Comparison of ENCODE assay signal across 15 cellular contexts in genomic region chr12:9794484-9795063, GRCh38. TPM values are rescaled to one million over a fixed set of nuclear protein-coding genes. Genes with fewer than 3 reads are reported as not detected.
A peak's percentile ranks its signal among the peaks of the same experiment; 100 is the strongest.
DNase-seq lines count a peak whose midpoint lies in the region; ATAC-seq lines count a peak whose summit lies in the region.
"Had no signal": no experiment of that assay in that cellular context is flagged by ENCODE, and none has a peak within 500 bp of the region (broad histone marks: within the 10 kb centered on the region; RNA-seq: fewer than 3 reads in every experiment).

No MANE protein-coding gene starts in this region.

- H2BK120ac ChIP-seq in trophoblast cell (ENCODE audit: insufficient read depth, low read length, poor library complexity): no peak overlapping the region

- H2AFZ ChIP-seq in trophoblast cell (ENCODE audit: insufficient read depth, low read length, poor library complexity): no peak overlapping the region

- no peak overlapping the region for H3K4me2 ChIP-seq in trophoblast cell (ENCODE audit: low read length)

- no peak overlapping the region for H3K18ac ChIP-seq in trophoblast cell (ENCODE audit: low read length)

- no peaks in the 10 kb centered on the region for H3K27me3 Mint-ChIP-seq in activated CD8-positive, alpha-beta T cell treated with anti-CD3 and anti-CD28 coated beads, Interleukin-2, amount 10 ng/mL, durations not matched to agents 7 days and 5 days (ENCODE audit: low read depth)

- H3K9me3 ChIP-seq in trophoblast cell (ENCODE audit: insufficient read depth, low read depth, low read length): no peaks in the 10 kb centered on the region
- H3K9me3 ChIP-seq: ovary had no signal

- peak; percentile 60 for DNase-seq in NOMO-1 treated with DMSO at 0.1 percent for 48 hours (lab: John Stamatoyannopoulos, UW; ENCODE audit: unreplicated experiment)
- DNase-seq in NOMO-1 treated with dmso at 0.1 percent for 144 hours (lab: John Stamatoyannopoulos, UW; ENCODE audit: unreplicated experiment): no peak
- DNase-seq in activated CD8-positive, alpha-beta T cell treated with anti-CD3 and anti-CD28 coated beads, Interleukin-2, amount 10 ng/mL, durations not matched to agents 7 days and 5 days: no peak
- DNase-seq in trophoblast cell: peak; percentile 36 to 89
- DNase-seq in NCI-H1694 treated with DMSO at 0.1 percent for 48 hours (lab: John Stamatoyannopoulos, UW): no peak
- DNase-seq in activated CD4-positive, alpha-beta T cell treated with anti-CD3 and anti-CD28 coated beads for 1 hour: no peak
- DNase-seq: aorta; glutamatergic neuron; GOT3; left ventricle myocardium inferior; ovary; stimulated activated CD4-positive, alpha-beta T cell treated with anti-CD3 and anti-CD28 coated beads, Interleukin-1b, Interleukin-23, amount 100 ng/mL, for 48 hours had no signal

- no peaks in the 10 kb centered on the region for H3K4me1 ChIP-seq in trophoblast cell (ENCODE audit: control insufficient read depth in 1 of 2, insufficient read depth in 2 of 2, low read length in 2 of 2)
- H3K4me1 ChIP-seq: left ventricle myocardium inferior had no signal

- WGBS in trophoblast cell (ENCODE audit: extremely low coverage, insufficient coverage, insufficient read length): no CpG with 5 or more reads among the region's 2 CpGs

- H3K27me3 ChIP-seq in trophoblast cell (ENCODE audit: insufficient read depth, low read length): no peaks in the 10 kb centered on the region
- H3K27me3 ChIP-seq: ovary had no signal

- H3K79me2 ChIP-seq in trophoblast cell (ENCODE audit: control insufficient read depth, insufficient read depth, low read length, poor library complexity): no peaks in the 10 kb centered on the region

- CTCF ChIA-PET in activated CD8-positive, alpha-beta T cell treated with anti-CD3 and anti-CD28 coated beads, Interleukin-2, amount 10 ng/mL, durations not matched to agents 7 days and 5 days (lab: Charles Lee): interaction anchor here (0.9 to 10.7 kb wide), 4 partner anchors 14 to 52 kb away, joined by 3 to 855 read pairs (median 14); partner anchors contain the start of gene CD69

- no peak overlapping the region for H3K14ac ChIP-seq in trophoblast cell (ENCODE audit: low read length)

- H3K27ac Mint-ChIP-seq in activated CD8-positive, alpha-beta T cell treated with anti-CD3 and anti-CD28 coated beads, Interleukin-2, amount 10 ng/mL, durations not matched to agents 7 days and 5 days: peak overlapping the region; percentile 86

- peaks cover 67% of the 10 kb centered on the region for H3K4me1 Mint-ChIP-seq in activated CD8-positive, alpha-beta T cell treated with anti-CD3 and anti-CD28 coated beads, Interleukin-2, amount 10 ng/mL, durations not matched to agents 7 days and 5 days (ENCODE audit: low read depth)

- no peak overlapping the region for H4K12ac ChIP-seq in trophoblast cell (ENCODE audit: low read depth, low read length)

- H2BK5ac ChIP-seq in trophoblast cell (ENCODE audit: low read depth, low read length, poor library complexity): no peak overlapping the region

- H3K79me1 ChIP-seq in trophoblast cell (ENCODE audit: low read length): no peaks in the 10 kb centered on the region

- H3K4me3 Mint-ChIP-seq in activated CD8-positive, alpha-beta T cell treated with anti-CD3 and anti-CD28 coated beads, Interleukin-2, amount 10 ng/mL, durations not matched to agents 7 days and 5 days: peak overlapping the region; percentile 67

- H2AK5ac ChIP-seq in trophoblast cell (ENCODE audit: low read length): no peak overlapping the region

- no peak overlapping the region for H3K9ac ChIP-seq in trophoblast cell (ENCODE audit: low read length)

- no peak overlapping the region for H2BK12ac ChIP-seq in trophoblast cell (ENCODE audit: low read length)

- no peak overlapping the region for H3K4me3 ChIP-seq in trophoblast cell (ENCODE audit: low read depth, low read length)
- H3K4me3 ChIP-seq: left ventricle myocardium inferior, ovary had no signal

- H4K91ac ChIP-seq in trophoblast cell (ENCODE audit: low read depth, low read length): no peak overlapping the region

- H3K27ac ChIP-seq in trophoblast cell (ENCODE audit: low read depth, low read length): no peak overlapping the region
- H3K27ac ChIP-seq: left ventricle myocardium inferior, ovary had no signal

- peaks cover 13% of the 10 kb centered on the region for H3K9me3 Mint-ChIP-seq in activated CD8-positive, alpha-beta T cell treated with anti-CD3 and anti-CD28 coated beads, Interleukin-2, amount 10 ng/mL, durations not matched to agents 7 days and 5 days (ENCODE audit: insufficient read depth)

- H3K4ac ChIP-seq in trophoblast cell (ENCODE audit: low read depth, low read length): no peak overlapping the region

- no peak overlapping the region for H3K23ac ChIP-seq in trophoblast cell (ENCODE audit: low read length)

- no peaks in the 10 kb centered on the region for H3K36me3 ChIP-seq in trophoblast cell (ENCODE audit: control insufficient read depth in 1 of 2, insufficient read depth in 2 of 2, low read length in 2 of 2)
- H3K36me3 ChIP-seq: left ventricle myocardium inferior, ovary had no signal

- POLR2A ChIA-PET in activated CD8-positive, alpha-beta T cell treated with anti-CD3 and anti-CD28 coated beads, Interleukin-2, amount 10 ng/mL, durations not matched to agents 7 days and 5 days (lab: Charles Lee): interaction anchor here (0.7 to 9.4 kb wide), 8 partner anchors 13 to 77 kb away, joined by 3 to 494 read pairs (median 4); partner anchors contain the start of genes CD69 and CLEC2B

- no peak overlapping the region for H4K8ac ChIP-seq in trophoblast cell (ENCODE audit: low read depth, low read length)

- peaks cover 26% of the 10 kb centered on the region for H3K36me3 Mint-ChIP-seq in activated CD8-positive, alpha-beta T cell treated with anti-CD3 and anti-CD28 coated beads, Interleukin-2, amount 10 ng/mL, durations not matched to agents 7 days and 5 days (ENCODE audit: low read depth)

- ATAC-seq in HG03095 (IDR thresholded peaks at IDR 0.05; ENCODE audit: unreplicated experiment) (peak; percentile 40), HG03520 (IDR thresholded peaks at IDR 0.05; ENCODE audit: unreplicated experiment) (no peak)
- peak; percentile 41 for ATAC-seq in activated CD8-positive, alpha-beta T cell treated with anti-CD3 and anti-CD28 coated beads, Interleukin-2, amount 10 ng/mL, durations not matched to agents 7 days and 5 days

RNA-seq across cellular contexts. Expression of gene KLRF1, which starts 32.7 kb away (rescaled TPM):
- under 1 TPM in 1 of 2 experiments, not detected in 1; 0.42 TPM for total RNA-seq in activated CD8-positive, alpha-beta T cell treated with anti-CD3 and anti-CD28 coated beads, Interleukin-2, amount 10 ng/mL, durations not matched to agents 7 days and 5 days
- polyA plus RNA-seq in trophoblast cell (2013): not detected in 2 replicates
- total RNA-seq: A172, left ventricle myocardium inferior had no signal
- polyA plus RNA-seq: aorta had no signal

RNA-seq across cellular contexts. Expression of gene CD69, which starts 33.9 kb away (rescaled TPM):
- 100 to 1,000 TPM; 115 to 116 TPM for total RNA-seq in activated CD8-positive, alpha-beta T cell treated with anti-CD3 and anti-CD28 coated beads, Interleukin-2, amount 10 ng/mL, durations not matched to agents 7 days and 5 days
- polyA plus RNA-seq in trophoblast cell (2013): 0.22 and 0.27 TPM in 2 replicates
- total RNA-seq: A172 had no signal

Comparison
In these comparisons a context has a peak if more than half of its experiments do, and no peak if none do; other contexts are left out.
1. DNase-seq: peak in NOMO-1 treated with DMSO at 0.1 percent for 48 hours (single experiment) and trophoblast cell (2 of 2); none in NOMO-1 treated with dmso at 0.1 percent for 144 hours (single experiment), activated CD8-positive, alpha-beta T cell treated with anti-CD3 and anti-CD28 coated beads, Interleukin-2, amount 10 ng/mL, durations not matched to agents 7 days and 5 days (single experiment), NCI-H1694 treated with DMSO at 0.1 percent for 48 hours (single experiment) and activated CD4-positive, alpha-beta T cell treated with anti-CD3 and anti-CD28 coated beads for 1 hour (single experiment).